In genomic region chr20:47352332-47353223, GRCh38 we compare ENCODE assay signal across 9 cellular contexts. TPM values are rescaled to one million over a fixed set of nuclear protein-coding genes. Genes with fewer than 3 reads are reported as not detected.
DNase-seq lines count a peak whose midpoint lies in the region; ATAC-seq, FAIRE-seq and TF ChIP-seq lines count a peak whose summit lies in the region.
"Had no signal": no experiment of that assay in that cellular context is flagged by ENCODE, and none has a peak within 500 bp of the region (broad histone marks: within the 10 kb centered on the region; RNA-seq: fewer than 3 reads in every experiment).

No MANE protein-coding gene starts in this region.

- H3K4me3 ChIP-seq in keratinocyte (ENCODE audit: control insufficient read depth in 2 of 3, extremely low read depth in 1 of 3, insufficient read depth in 2 of 3, low read depth in 1 of 3, low read length in 3 of 3) (peak overlapping the region; percentile 36 to 71 (median 66)), testis (peak overlapping the region in 1 of 2 donors; percentile 2)

- peak overlapping the region; percentile 86 for H3K9ac ChIP-seq in keratinocyte (ENCODE audit: control insufficient read depth, extremely low read depth, insufficient read depth, low read length)

- H3K9me3 ChIP-seq in keratinocyte (ENCODE audit: control insufficient read depth, low read depth, low read length) (no peaks in the 10 kb centered on the region), testis (no peaks in the 10 kb centered on the region)

- no peak for TF ChIP-seq POLR2A in testis (IDR thresholded peaks at IDR 0.05)

- peak overlapping the region; percentile 100 for H3K27ac ChIP-seq in angular gyrus (ENCODE audit: low read depth, low read length)
- H3K27ac ChIP-seq in keratinocyte (ENCODE audit: control insufficient read depth, insufficient read depth, low read length), result peak overlapping the region; percentile 99
- H3K27ac ChIP-seq in testis, result peak overlapping the region; percentile 95 to 99

- H2AFZ ChIP-seq in keratinocyte (ENCODE audit: control insufficient read depth, low read length), result no peak overlapping the region

- DNase-seq in keratinocyte (ENCODE audit: low read depth, low spot score), result no peak
- no peak for DNase-seq in testis
- no peak for DNase-seq in NCI-H1436 treated with DMSO at 0.1 percent for 48 hours (lab: John Stamatoyannopoulos, UW)
- no peak for DNase-seq in ureter (ENCODE audit: low spot score)

- no peak for TF ChIP-seq RAD21 in Ishikawa (IDR thresholded peaks at IDR 0.05; ENCODE audit: low read depth)

- no peak for TF ChIP-seq EP300 in Ishikawa (IDR thresholded peaks at IDR 0.05; ENCODE audit: borderline replicate concordance)

- intact Hi-C loops in testis (cut with DNase I; ENCODE audit: low total_unique reads), result no loop called here

- H3K4me1 ChIP-seq in keratinocyte (ENCODE audit: control insufficient read depth, extremely low read depth, insufficient read depth, low read length) (peaks cover 96% of the 10 kb centered on the region), testis (peaks cover 92% of the 10 kb centered on the region)

- H4K20me1 ChIP-seq in keratinocyte (ENCODE audit: control insufficient read depth, extremely low read depth, insufficient read depth, low read length), result no peaks in the 10 kb centered on the region

- peaks cover 2 to 6% of the 10 kb centered on the region in 2 experiments for H3K36me3 ChIP-seq in keratinocyte (ENCODE audit: control insufficient read depth in 2 of 2, extremely low read depth in 1 of 2, insufficient read depth in 2 of 2, low read length in 2 of 2)
- H3K36me3 ChIP-seq in testis (ENCODE audit: low read depth, missing control alignments), result no peaks in the 10 kb centered on the region

- peaks cover 90% of the 10 kb centered on the region for H3K79me2 ChIP-seq in keratinocyte (ENCODE audit: control insufficient read depth, insufficient read depth, low read length)

- H3K27me3 ChIP-seq in keratinocyte (ENCODE audit: control insufficient read depth, extremely low read depth, insufficient read depth, low read length) (no peaks in the 10 kb centered on the region), testis (no peaks in the 10 kb centered on the region)

- FAIRE-seq in A204.1 (lab: Jason Lieb, UNC), result peak; percentile 83
- FAIRE-seq in keratinocyte (lab: Jason Lieb, UNC), result no peak
- FAIRE-seq: endometrium had no signal

- no peaks in the 10 kb centered on the region for H3K9me1 ChIP-seq in keratinocyte (ENCODE audit: control insufficient read depth, extremely low read depth, insufficient read depth, low read length)

- 22 to 40% methylated on average over 13 of the region's 13 CpGs for WGBS in testis, 2 donors

- dilution Hi-C loops in keratinocyte (cut with MboI; ENCODE audit: extremely low pct_ligation_motif_present, low sequenced_read_pairs), result no loop called here

- TF ChIP-seq CTCF in keratinocyte (optimal IDR thresholded peaks at IDR 0.05 in 1 of 3, IDR thresholded peaks at IDR 0.05 in 1 of 3, conservative IDR thresholded peaks at IDR 0.05 in 1 of 3; ENCODE audit: extremely low read depth in 1 of 3, insufficient read depth in 2 of 3, low read length in 3 of 3) (no peak), testis (IDR thresholded peaks at IDR 0.05) (no peak)

- peak overlapping the region; percentile 84 for H3K4me2 ChIP-seq in keratinocyte (ENCODE audit: control insufficient read depth, extremely low read depth, insufficient read depth, low read depth, low read length)

- no peak for ATAC-seq in HG03039 (IDR thresholded peaks at IDR 0.05; ENCODE audit: unreplicated experiment)

TF ChIP-seq in Ishikawa, 13 proteins besides CTCF, POLR2A, EP300 and RAD21:
- TF ChIP-seq TEAD4 (IDR thresholded peaks at IDR 0.05) (no peak), TCF12 (IDR thresholded peaks at IDR 0.05; ENCODE audit: low read depth) (0 out of 2 replicates have a peak, but pooled peaks have one; percentile 18)

RNA-seq across cellular contexts. Expression of gene ZMYND8, which starts 3.9 kb away (rescaled TPM):
- polyA plus RNA-seq in keratinocyte (30.0 to 42.6 TPM (median 39.8 TPM) in 3 replicates), testis (ENCODE audit: insufficient read depth, low read depth, low replicate concordance) (30.4 TPM)
- polyA plus RNA-seq in keratinocyte (2011; ENCODE audit: low read depth), result 49.3 TPM
- polyA plus RNA-seq in keratinocyte (2011; cell fraction: cytosol; rRNA removed), result 21.6 and 26.9 TPM in 2 replicates
- 95.0 and 95.8 TPM in 2 replicates for polyA plus RNA-seq in keratinocyte (2011; cell fraction: nucleus; rRNA removed)
- polyA plus RNA-seq in keratinocyte (2012; ENCODE audit: low replicate concordance), result 34.7 and 37.8 TPM in 2 replicates
- polyA minus RNA-seq in keratinocyte, result 40.3 to 48.9 TPM (median 40.8 TPM) in 3 replicates
- polyA minus RNA-seq in keratinocyte (2011; cell fraction: cytosol; rRNA and poly(A)+ RNA removed), result 21.7 TPM
- polyA minus RNA-seq in keratinocyte (2011; cell fraction: nucleus; rRNA and poly(A)+ RNA removed), result 51.6 and 102 TPM in 2 replicates
- total RNA-seq in testis (100 to 1,000 TPM in 1 of 2 donors, 10 to 100 TPM in 1; 87.2 to 102 TPM), ureter (113 TPM)
